17 cellular contexts compared by ENCODE assay signal in genomic region chr4:80587861-80588385, GRCh38.
"Had no signal": no experiment of that assay in that cellular context is flagged by ENCODE, and none has a peak within 500 bp of the region (broad histone marks: within the 10 kb centered on the region; RNA-seq: fewer than 3 reads in every experiment).

No MANE protein-coding gene starts in this region.

- H3K9me3 ChIP-seq: neutrophil, right atrium auricular region, thyroid gland had no signal

- ATAC-seq: activated CD8-positive, alpha-beta memory T cell treated with anti-CD3 and anti-CD28 coated beads, Interleukin-2, amount 10 ng/mL, durations not matched to agents 7 days and 5 days; activated naive CD4-positive, alpha-beta T cell treated with anti-CD3 and anti-CD28 coated beads, Interleukin-2, amount 50 U/mL, for 72 hours; naive thymus-derived CD8-positive, alpha-beta T cell had no signal

- DNase-seq: activated CD4-positive, alpha-beta T cell treated with anti-CD3 and anti-CD28 coated beads, Interleukin-2, amount 50 U/mL, for 48 hours; activated CD4-positive, CD25-positive, alpha-beta regulatory T cell treated with anti-CD3 and anti-CD28 coated beads, Interleukin-2, amount 50 U/mL, for 72 hours; activated CD8-positive, alpha-beta memory T cell treated with anti-CD3 and anti-CD28 coated beads, Interleukin-2, amount 10 ng/mL, durations not matched to agents 7 days and 5 days; activated effector memory CD4-positive, alpha-beta T cell treated with anti-CD3 and anti-CD28 coated beads, Interleukin-2, amount 50 U/mL, for 16 hours; activated T-cell treated with anti-CD3 and anti-CD28 coated beads, Interleukin-2, amount 50 U/mL, for 24 hours; amygdala; cerebellar nuclear complex; dermis blood vessel endothelial cell; glutamatergic neuron; immature natural killer cell; naive thymus-derived CD8-positive, alpha-beta T cell; small intestine; thyroid gland had no signal

- H3K27me3 ChIP-seq: neutrophil, right atrium auricular region, thyroid gland had no signal

- H3K4me3 ChIP-seq: lung, right atrium auricular region, thyroid gland had no signal

- H3K27ac ChIP-seq: neutrophil, right atrium auricular region, thyroid gland had no signal

- H3K4me1 ChIP-seq: right atrium auricular region, thyroid gland had no signal

- H3K36me3 ChIP-seq: neutrophil, right atrium auricular region, thyroid gland had no signal
